15 cellular contexts compared by ENCODE assay signal in genomic region chr2:113712941-113713340, GRCh38. TPM values are rescaled to one million over a fixed set of nuclear protein-coding genes. Genes with fewer than 3 reads are reported as not detected.
A peak's percentile ranks its signal among the peaks of the same experiment; 100 is the strongest.
DNase-seq lines count a peak whose midpoint lies in the region; ATAC-seq and TF ChIP-seq lines count a peak whose summit lies in the region.
"Had no signal": no experiment of that assay in that cellular context is flagged by ENCODE, and none has a peak within 500 bp of the region (broad histone marks: within the 10 kb centered on the region; RNA-seq: fewer than 3 reads in every experiment).

No MANE protein-coding gene starts in this region.

- no peak overlapping the region for H3K4me3 Mint-ChIP-seq in WTC11
- H3K4me3 Mint-ChIP-seq: CD4-positive, alpha-beta T cell; GM23338 had no signal

- no peaks in the 10 kb centered on the region for H3K4me1 ChIP-seq in mesenchymal stem cell (ENCODE audit: control insufficient read depth, insufficient read depth, low read depth, low read length)
- H3K4me1 ChIP-seq: A549 had no signal

- no peak overlapping the region for H4K8ac ChIP-seq in mesenchymal stem cell (ENCODE audit: low read length)

- peaks cover 7 to 96% of the 10 kb centered on the region in 2 experiments for H3K36me3 ChIP-seq in mesenchymal stem cell (ENCODE audit: control insufficient read depth in 1 of 2, insufficient read depth in 2 of 2, low read depth in 1 of 2, low read length in 2 of 2)

- ATAC-seq in HG03354 (IDR thresholded peaks at IDR 0.05; ENCODE audit: poor library complexity, severe bottlenecking, unreplicated experiment) (peak; percentile 62), WTC11 (no peak)
- ATAC-seq: A549, GM23338 had no signal

- H3K4me3 ChIP-seq in mesenchymal stem cell (ENCODE audit: insufficient read depth in 1 of 2, low read depth in 1 of 2, low read length in 2 of 2) = no peak overlapping the region
- no peak overlapping the region for H3K4me3 ChIP-seq in retinal pigment epithelial cell (ENCODE audit: low read length)
- H3K4me3 ChIP-seq: A549, GM23338 had no signal

- CTCF ChIA-PET in WTC11 (lab: Charles Lee) = interaction anchor here (0.9 kb wide), 1 partner anchor 13 kb away, joined by 4 read pairs; no protein-coding TSS in a partner anchor

- no peak overlapping the region for H3K9ac ChIP-seq in mesenchymal stem cell (ENCODE audit: low read length)

- WGBS in mesenchymal stem cell = 94% methylated on average over 2 of the region's 2 CpGs

- H3K27me3 ChIP-seq in mesenchymal stem cell (ENCODE audit: control insufficient read depth in 1 of 2, insufficient read depth in 1 of 2, low read length in 2 of 2) = no peaks in the 10 kb centered on the region

- no peak overlapping the region for H2BK120ac ChIP-seq in mesenchymal stem cell (ENCODE audit: low read depth, low read length)

- H3K18ac ChIP-seq in mesenchymal stem cell (ENCODE audit: low read depth in 1 of 2, low read length in 2 of 2) = no peak overlapping the region

- H3K4me2 ChIP-seq in mesenchymal stem cell (ENCODE audit: low read length, poor library complexity, severe bottlenecking) = no peak overlapping the region
- H3K4me2 ChIP-seq: A549, GM23338 had no signal

- H3K9me3 Mint-ChIP-seq in WTC11 = no peaks in the 10 kb centered on the region
- H3K9me3 Mint-ChIP-seq: CD4-positive, alpha-beta T cell; GM23338 had no signal

- H3K36me3 Mint-ChIP-seq in WTC11 = peaks cover 6% of the 10 kb centered on the region

- no peak overlapping the region for H2BK15ac ChIP-seq in mesenchymal stem cell (ENCODE audit: low read depth, poor library complexity, severe bottlenecking)

- no peak overlapping the region for H3K4ac ChIP-seq in mesenchymal stem cell (ENCODE audit: low read depth in 1 of 2, low read length in 2 of 2)

- peaks cover 8% of the 10 kb centered on the region for H3K4me1 Mint-ChIP-seq in WTC11

- peak overlapping the region; percentile 57; the same call in 1 of the 2 replicates for H3K27ac Mint-ChIP-seq in WTC11
- H3K27ac Mint-ChIP-seq: CD4-positive, alpha-beta T cell; GM23338 had no signal

- H3K14ac ChIP-seq in mesenchymal stem cell (ENCODE audit: low read length in 2 of 2) = no peak overlapping the region

- H2AFZ ChIP-seq in mesenchymal stem cell (ENCODE audit: low read depth, low read length) = no peak overlapping the region
- H2AFZ ChIP-seq: GM23338 had no signal

- peaks cover 13% of the 10 kb centered on the region for H3K79me1 ChIP-seq in mesenchymal stem cell (replicated peaks; ENCODE audit: low read length, poor library complexity, severe bottlenecking)

- POLR2A ChIA-PET in WTC11 (lab: Charles Lee) = no interaction called here

- no peak overlapping the region for H4K91ac ChIP-seq in mesenchymal stem cell (ENCODE audit: low read length)

- no peak overlapping the region for H2BK12ac ChIP-seq in mesenchymal stem cell (ENCODE audit: low read length in 2 of 2)

- no peaks in the 10 kb centered on the region for H3K9me3 ChIP-seq in mesenchymal stem cell (ENCODE audit: control insufficient read depth, low read length)
- H3K9me3 ChIP-seq: A549, Caco-2 had no signal

- no peak for DNase-seq in WTC11 (ENCODE audit: low spot score)
- no peak for DNase-seq in mesenchymal stem cell
- DNase-seq in retinal pigment epithelial cell (ENCODE audit: low read depth) = peak; percentile 50
- DNase-seq in SHP77 treated with DMSO at 0.1 percent for 48 hours (lab: John Stamatoyannopoulos, UW) = no peak
- DNase-seq in NCI-H1694 (lab: John Stamatoyannopoulos, UW) = no peak
- no peak for DNase-seq in hepatic stellate cell (ENCODE audit: low spot score)
- DNase-seq: AML-193; Caco-2; CD4-positive, alpha-beta T cell; HCEC 1CT had no signal

- no peak overlapping the region for H2BK5ac ChIP-seq in mesenchymal stem cell (ENCODE audit: low read depth, low read length, poor library complexity, severe bottlenecking)

- peak overlapping the region; percentile 8 for H3K27ac ChIP-seq in mesenchymal stem cell (ENCODE audit: low read length, poor library complexity, severe bottlenecking)
- H3K27ac ChIP-seq: A549, C4-2B, HL-60 had no signal

- TF ChIP-seq CTCF in WTC11 (IDR thresholded peaks at IDR 0.05) (no peak), retinal pigment epithelial cell (conservative IDR thresholded peaks at IDR 0.05; ENCODE audit: low read depth, low read length) (no peak)

- H2AK5ac ChIP-seq in mesenchymal stem cell (ENCODE audit: low read length, severe bottlenecking) = no peak overlapping the region

- no peaks in the 10 kb centered on the region for H3K27me3 Mint-ChIP-seq in WTC11 (ENCODE audit: low read depth)
- H3K27me3 Mint-ChIP-seq: CD4-positive, alpha-beta T cell had no signal

- H3K23ac ChIP-seq in mesenchymal stem cell (ENCODE audit: low read length in 2 of 2) = no peak overlapping the region

TF ChIP-seq in WTC11, 78 proteins besides CTCF, POLR2A, EP300 and RAD21:
- TF ChIP-seq E2F5 (CRISPR knock-in tag; IDR thresholded peaks at IDR 0.05) = no peak
- TF ChIP-seq E2F4 (CRISPR knock-in tag; IDR thresholded peaks at IDR 0.05; ENCODE audit: borderline replicate concordance, low read depth) = no peak
- no peak for TF ChIP-seq EMX1 (CRISPR knock-in tag; IDR thresholded peaks at IDR 0.05)
- no peak for TF ChIP-seq AR (CRISPR knock-in tag; IDR thresholded peaks at IDR 0.05)
- no peak for TF ChIP-seq MYBL2 (CRISPR knock-in tag; IDR thresholded peaks at IDR 0.05)
- no peak for TF ChIP-seq JAZF1 (CRISPR knock-in tag; IDR thresholded peaks at IDR 0.05)
- TF ChIP-seq ATF2 (CRISPR knock-in tag; IDR thresholded peaks at IDR 0.05; ENCODE audit: borderline replicate concordance, low read depth) = no peak
- TF ChIP-seq ETV6 (CRISPR knock-in tag; IDR thresholded peaks at IDR 0.05) = no peak
- no peak for TF ChIP-seq TP53 (CRISPR knock-in tag; IDR thresholded peaks at IDR 0.05)

RNA-seq across cellular contexts. Expression of gene SLC35F5, which starts 43.5 kb away (rescaled TPM):
- total RNA-seq in WTC11 (2021) = 20.3 to 24.8 TPM (median 23.8 TPM) in 3 replicates
- polyA plus RNA-seq in mesenchymal stem cell (2013, experiment 1 of 2) = 46.0 TPM
- polyA plus RNA-seq in mesenchymal stem cell (2013, experiment 2 of 2) = 48.9 TPM
